In the genomic region with DNA sequence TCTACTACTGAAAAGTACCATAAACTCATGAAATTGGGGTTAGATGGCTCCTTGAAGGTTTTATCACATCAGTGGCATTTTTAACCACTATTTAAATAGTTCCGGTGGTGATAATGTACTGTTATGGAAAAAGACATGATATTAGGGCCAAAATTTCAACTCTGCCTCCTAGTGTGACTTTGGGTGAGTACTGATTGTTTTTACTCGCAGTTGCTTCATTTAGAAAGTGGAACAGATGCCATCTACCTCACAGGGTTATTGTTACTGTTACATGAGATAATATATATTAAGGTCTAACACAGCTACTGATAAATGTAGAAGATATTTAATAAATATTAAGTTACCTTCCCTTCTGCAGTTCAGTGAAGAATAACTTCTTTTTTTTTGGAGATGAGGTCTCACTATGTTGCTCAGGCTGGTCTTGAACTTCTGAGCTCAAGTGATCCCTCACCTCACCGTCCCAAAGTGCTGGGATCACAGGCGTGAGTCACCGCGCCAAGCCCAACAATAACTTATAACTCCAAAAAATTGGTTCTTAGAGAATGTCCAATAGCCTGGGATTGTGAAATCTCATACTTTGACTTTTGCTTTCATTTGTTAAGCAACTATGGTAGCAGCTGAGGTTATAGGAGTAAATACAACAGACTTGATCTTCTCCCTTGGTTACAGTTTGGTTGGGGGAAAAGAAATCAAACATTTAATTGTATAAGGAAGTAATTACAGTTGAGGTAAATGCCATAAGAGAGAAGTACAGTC, we compare ENCODE assay signal across 8 cellular contexts. TPM values are rescaled to one million over a fixed set of nuclear protein-coding genes. Genes with fewer than 3 reads are reported as not detected.
DNase-seq lines count a peak whose midpoint lies in the region; ATAC-seq and TF ChIP-seq lines count a peak whose summit lies in the region.

No MANE protein-coding gene starts in this region.

- H3K23ac ChIP-seq in mesenchymal stem cell (ENCODE audit: low read length in 2 of 2): no peak overlapping the region

- H3K9me3 Mint-ChIP-seq in MCF 10A (ENCODE audit: unreplicated experiment): no peaks in the 10 kb centered on the region

- peaks cover 33% of the 10 kb centered on the region for H3K4me1 Mint-ChIP-seq in MCF 10A (ENCODE audit: insufficient read depth, unreplicated experiment)

- 100% methylated on average over 1 of the region's 6 CpGs for WGBS in mesenchymal stem cell

- no TSS peak for BruUV-seq in MCF 10A (replicated peaks; lab: Mats Ljungman, UMichigan)

- H3K79me1 ChIP-seq in mesenchymal stem cell (replicated peaks; ENCODE audit: low read length, poor library complexity, severe bottlenecking): peaks cover 18% of the 10 kb centered on the region

- no peaks in the 10 kb centered on the region for H3K27me3 Mint-ChIP-seq in MCF 10A (ENCODE audit: insufficient read depth, unreplicated experiment)

- H3K4ac ChIP-seq in mesenchymal stem cell (ENCODE audit: low read depth in 1 of 2, low read length in 2 of 2): no peak overlapping the region

- H3K9me3 ChIP-seq in mesenchymal stem cell (ENCODE audit: control insufficient read depth, low read length): no peaks in the 10 kb centered on the region

- DNase-seq in AG08395 (ENCODE audit: low spot score) (peak; percentile 48), MCF 10A (ENCODE audit: unreplicated experiment) (peak; percentile 81), mesenchymal stem cell (peak; percentile 73), amniotic stem cell (lab: John Stamatoyannopoulos, UW) (no peak), hypothalamus (lab: John Stamatoyannopoulos, UW) (no peak)
- DNase-seq in activated CD4-positive, alpha-beta T cell treated with anti-CD3 and anti-CD28 coated beads for 1 hour: no peak

- peaks cover 6% of the 10 kb centered on the region for H3K36me3 Mint-ChIP-seq in MCF 10A (ENCODE audit: insufficient read depth, unreplicated experiment)

- TF ChIP-seq CTCF in MCF 10A (IDR thresholded peaks at IDR 0.05; ENCODE audit: unreplicated experiment): no peak

- H4K8ac ChIP-seq in mesenchymal stem cell (ENCODE audit: low read length): no peak overlapping the region

- POLR2A ChIA-PET in MCF 10A (lab: Yijun Ruan, JAX): interaction anchor here (0.7 to 3.1 kb wide), 7 partner anchors 9 to 1138 kb away, joined by 3 to 16 read pairs (median 3); no protein-coding TSS in a partner anchor

- no peaks in the 10 kb centered on the region for H3K27me3 ChIP-seq in mesenchymal stem cell (ENCODE audit: control insufficient read depth in 1 of 2, insufficient read depth in 1 of 2, low read length in 2 of 2)

- no peak overlapping the region for H3K27ac ChIP-seq in mesenchymal stem cell (ENCODE audit: low read length, poor library complexity, severe bottlenecking)

- peaks cover 0 to 6% of the 10 kb centered on the region in 2 experiments for H3K36me3 ChIP-seq in mesenchymal stem cell (ENCODE audit: control insufficient read depth in 1 of 2, insufficient read depth in 2 of 2, low read depth in 1 of 2, low read length in 2 of 2)

- no peak overlapping the region for H3K18ac ChIP-seq in mesenchymal stem cell (ENCODE audit: low read depth in 1 of 2, low read length in 2 of 2)

- peak; percentile 35 for ATAC-seq in HG02642 (IDR thresholded peaks at IDR 0.05; ENCODE audit: poor library complexity, unreplicated experiment)
- no peak for ATAC-seq in GM19351 (IDR thresholded peaks at IDR 0.05; ENCODE audit: unreplicated experiment)

- H2AFZ ChIP-seq in mesenchymal stem cell (ENCODE audit: low read depth, low read length): no peak overlapping the region

- no peak overlapping the region for H2BK5ac ChIP-seq in mesenchymal stem cell (ENCODE audit: low read depth, low read length, poor library complexity, severe bottlenecking)

- H3K27ac Mint-ChIP-seq in MCF 10A (ENCODE audit: low read depth, unreplicated experiment): peak overlapping the region; percentile 84

- no peak overlapping the region for H2BK120ac ChIP-seq in mesenchymal stem cell (ENCODE audit: low read depth, low read length)

- H3K14ac ChIP-seq in mesenchymal stem cell (ENCODE audit: low read length in 2 of 2): no peak overlapping the region

- peak overlapping the region; percentile 66 for H3K9ac ChIP-seq in mesenchymal stem cell (ENCODE audit: low read length)

- no peak overlapping the region for H2AK5ac ChIP-seq in mesenchymal stem cell (ENCODE audit: low read length, severe bottlenecking)

- H2BK12ac ChIP-seq in mesenchymal stem cell (ENCODE audit: low read length in 2 of 2): no peak overlapping the region

- H3K4me2 ChIP-seq in mesenchymal stem cell (ENCODE audit: low read length, poor library complexity, severe bottlenecking): no peak overlapping the region

- intact Hi-C loops in MCF 10A (cut with micrococcal nuclease): no loop called here

- H4K91ac ChIP-seq in mesenchymal stem cell (ENCODE audit: low read length): no peak overlapping the region

- no peak overlapping the region for H3K4me3 Mint-ChIP-seq in MCF 10A (ENCODE audit: unreplicated experiment)

- peaks cover 2% of the 10 kb centered on the region for H3K4me1 ChIP-seq in mesenchymal stem cell (ENCODE audit: control insufficient read depth, insufficient read depth, low read depth, low read length)

- CTCF ChIA-PET in MCF 10A (lab: Yijun Ruan, JAX): interaction anchor here (0.9 kb wide), 1 partner anchor 90 kb away, joined by 3 read pairs; no protein-coding TSS in a partner anchor

- H2BK15ac ChIP-seq in mesenchymal stem cell (ENCODE audit: low read depth, poor library complexity, severe bottlenecking): no peak overlapping the region

- H3K4me3 ChIP-seq in mesenchymal stem cell (ENCODE audit: insufficient read depth in 1 of 2, low read depth in 1 of 2, low read length in 2 of 2): peak overlapping the region in 1 of 2 experiments; percentile 51

RNA-seq across cellular contexts. Expression of gene MEF2A, which starts 48.3 kb away (rescaled TPM):
- total RNA-seq in MCF 10A (2022): 52.9 and 55.2 TPM in 2 replicates
- 26.0 TPM for polyA plus RNA-seq in mesenchymal stem cell (2013, experiment 1 of 2)
- polyA plus RNA-seq in mesenchymal stem cell (2013, experiment 2 of 2): 25.6 TPM

Comparison
In these comparisons a context has a peak if more than half of its experiments do, and no peak if none do; other contexts are left out.
1. DNase-seq: peak in AG08395 (single experiment), MCF 10A (single experiment) and mesenchymal stem cell (single experiment); none in amniotic stem cell (single experiment), hypothalamus (0 of 51) and activated CD4-positive, alpha-beta T cell treated with anti-CD3 and anti-CD28 coated beads for 1 hour (single experiment).